In genomic region chr2:64390586-64390985, GRCh38 we compare ENCODE assay signal across 23 cellular contexts.
DNase-seq lines count a peak whose midpoint lies in the region; FAIRE-seq and TF ChIP-seq lines count a peak whose summit lies in the region.
"Had no signal": no experiment of that assay in that cellular context is flagged by ENCODE, and none has a peak within 500 bp of the region (broad histone marks: within the 10 kb centered on the region; RNA-seq: fewer than 3 reads in every experiment).

No MANE protein-coding gene starts in this region.

- no peak overlapping the region for H3K9ac ChIP-seq in kidney (ENCODE audit: low read length in 2 of 2)
- H3K9ac ChIP-seq: BLaER1 had no signal

- H3K4me1 ChIP-seq in Caco-2 (peaks cover 49% of the 10 kb centered on the region), kidney (ENCODE audit: control insufficient read depth in 1 of 2, insufficient read depth in 1 of 2, low read depth in 1 of 2, low read length in 2 of 2) (no peaks in the 10 kb centered on the region)
- H3K4me1 ChIP-seq: BLaER1, HAP-1 had no signal

- POLR2A ChIA-PET in Caco-2 (lab: Charles Lee): no interaction called here

- CTCF ChIA-PET in Caco-2 (lab: Charles Lee): no interaction called here

- peak overlapping the region; percentile 63 for H3K27ac Mint-ChIP-seq in Caco-2 (ENCODE audit: unreplicated experiment)
- H3K27ac Mint-ChIP-seq: B cell; CD4-positive, CD25-positive, alpha-beta regulatory T cell; CD8-positive, alpha-beta T cell had no signal

- intact Hi-C loops in Caco-2 (cut with micrococcal nuclease; ENCODE audit: unreplicated experiment): loop anchor here (5.0 kb wide), 1 partner anchor 58 kb away; no protein-coding TSS in a partner anchor
- intact Hi-C loops in kidney (cut with DNase I): no loop called here

- no peaks in the 10 kb centered on the region for H3K36me3 ChIP-seq in Caco-2 (ENCODE audit: control insufficient read depth, insufficient read depth, low read length)
- H3K36me3 ChIP-seq in kidney (ENCODE audit: control insufficient read depth in 1 of 2, insufficient read depth in 2 of 2, low read length in 2 of 2): no peaks in the 10 kb centered on the region
- H3K36me3 ChIP-seq: BLaER1, HAP-1 had no signal

- H3K4me3 ChIP-seq in Caco-2 (ENCODE audit: low read depth, low read length) (no peak overlapping the region), kidney (ENCODE audit: low read length in 2 of 2) (no peak overlapping the region)
- H3K4me3 ChIP-seq: BLaER1, GM12878, HAP-1 had no signal

- peaks cover 41% of the 10 kb centered on the region for H3K4me1 Mint-ChIP-seq in Caco-2 (ENCODE audit: low read depth, unreplicated experiment)
- H3K4me1 Mint-ChIP-seq: B cell; CD4-positive, CD25-positive, alpha-beta regulatory T cell had no signal

- BruUV-seq in Caco-2 (replicated peaks; lab: Mats Ljungman, UMichigan): no TSS peak

- peak overlapping the region; percentile 12 for H3K4me3 Mint-ChIP-seq in Caco-2 (ENCODE audit: unreplicated experiment)
- H3K4me3 Mint-ChIP-seq: B cell; CD4-positive, CD25-positive, alpha-beta regulatory T cell; CD8-positive, alpha-beta T cell had no signal

- no peaks in the 10 kb centered on the region for H3K36me3 Mint-ChIP-seq in Caco-2 (ENCODE audit: insufficient read depth, unreplicated experiment)
- H3K36me3 Mint-ChIP-seq: CD4-positive, CD25-positive, alpha-beta regulatory T cell had no signal

- H3K27me3 Mint-ChIP-seq in Caco-2 (ENCODE audit: insufficient read depth, unreplicated experiment): no peaks in the 10 kb centered on the region
- H3K27me3 Mint-ChIP-seq: B cell had no signal

- no peak for DNase-seq in Caco-2
- DNase-seq in kidney: no peak
- DNase-seq in SKM-1 (lab: John Stamatoyannopoulos, UW; ENCODE audit: unreplicated experiment): no peak
- no peak for DNase-seq in midbrain (lab: John Stamatoyannopoulos, UW)
- no peak for DNase-seq in HuH-7 (ENCODE audit: low spot score)
- DNase-seq in NCI-H345 (lab: John Stamatoyannopoulos, UW): no peak
- DNase-seq: 8988T; CD4-positive, CD25-positive, alpha-beta regulatory T cell; CD8-positive, alpha-beta T cell; DMS 273 treated with DMSO at 0.1 percent for 48 hours; DMS79; EL; GDM1; GOT3 had no signal

- TF ChIP-seq CTCF in Caco-2 (IDR thresholded peaks at IDR 0.05; ENCODE audit: insufficient read depth in 1 of 2, low read depth in 1 of 2, low read length in 1 of 2, severe bottlenecking in 1 of 2, unreplicated experiment in 1 of 2): no peak
- no peak for TF ChIP-seq CTCF in kidney (IDR thresholded peaks at IDR 0.05; ENCODE audit: borderline replicate concordance, extremely low read depth, insufficient read depth)

- no peak overlapping the region for H3K27ac ChIP-seq in kidney (ENCODE audit: low read depth in 2 of 2, low read length in 2 of 2)
- H3K27ac ChIP-seq: BLaER1, C4-2B had no signal

- no peaks in the 10 kb centered on the region for H3K9me3 Mint-ChIP-seq in Caco-2 (ENCODE audit: unreplicated experiment)

- FAIRE-seq in A204.1 (lab: Jason Lieb, UNC) (peak; percentile 14), TTC549 (lab: Jason Lieb, UNC) (peak; percentile 65), kidney (lab: Jason Lieb, UNC) (peak; percentile 23)
- FAIRE-seq: D721Med, GM12878, H54 had no signal

- H3K9me3 ChIP-seq in Caco-2 (peaks cover 9% of the 10 kb centered on the region; the same call in 1 of the 2 replicates), kidney (ENCODE audit: control insufficient read depth in 1 of 2, low read length in 2 of 2) (peaks cover 0 to 10% of the 10 kb centered on the region in 2 donors)
- H3K9me3 ChIP-seq: HAP-1 had no signal

- no peaks in the 10 kb centered on the region for H3K27me3 ChIP-seq in Caco-2 (replicated peaks; ENCODE audit: control insufficient read depth, insufficient read depth, low read length)
- H3K27me3 ChIP-seq: BLaER1 had no signal
